In genomic region chr1:32948905-32949304, GRCh38 we compare ENCODE assay signal across 11 cellular contexts. TPM values are rescaled to one million over a fixed set of nuclear protein-coding genes. Genes with fewer than 3 reads are reported as not detected.
DNase-seq lines count a peak whose midpoint lies in the region; ATAC-seq and TF ChIP-seq lines count a peak whose summit lies in the region.
"Had no signal": no experiment of that assay in that cellular context is flagged by ENCODE, and none has a peak within 500 bp of the region (broad histone marks: within the 10 kb centered on the region; RNA-seq: fewer than 3 reads in every experiment).

No MANE protein-coding gene starts in this region.

- no peaks in the 10 kb centered on the region for H3K9me2 ChIP-seq in hepatocyte (replicated peaks; ENCODE audit: insufficient read depth)

- 41% methylated on average over 1 of the region's 1 CpG for WGBS in hepatocyte (ENCODE audit: low lambda C conversion rate, missing lambda C conversion rate)

- H3K27me3 Mint-ChIP-seq in Calu3 (ENCODE audit: unreplicated experiment) = no peaks in the 10 kb centered on the region
- H3K27me3 Mint-ChIP-seq in activated T-helper 1 cell treated with anti-CD3 and anti-CD28 coated beads, Interleukin-12 subunit alpha, Interleukin-12 subunit beta, Interleukin-2, Interleukin-4 antibody, amounts not matched to agents 30 ng/mL and 10 ng/mL and 1 ng/mL, durations not matched to agents 14 hours and 24 hours and 36 hours (ENCODE audit: insufficient read depth) = no peaks in the 10 kb centered on the region

- H3K9ac ChIP-seq in rectal smooth muscle tissue (ENCODE audit: low read length) = no peak overlapping the region

- H3K27me3 ChIP-seq in hepatocyte = no peaks in the 10 kb centered on the region
- H3K27me3 ChIP-seq in rectal smooth muscle tissue (ENCODE audit: control insufficient read depth, insufficient read depth, low read length) = no peaks in the 10 kb centered on the region
- H3K27me3 ChIP-seq in WERI-Rb-1 (ENCODE audit: insufficient read depth, low read depth, severe bottlenecking) = no peaks in the 10 kb centered on the region

- no peak overlapping the region for H3K4me3 ChIP-seq in hepatocyte
- no peak overlapping the region for H3K4me3 ChIP-seq in rectal smooth muscle tissue (ENCODE audit: low read length)
- no peak overlapping the region for H3K4me3 ChIP-seq in WERI-Rb-1 (ENCODE audit: low read depth, low read length)

- peak overlapping the region; percentile 26 for H3K4me3 Mint-ChIP-seq in Calu3 (ENCODE audit: low read depth, unreplicated experiment)
- H3K4me3 Mint-ChIP-seq in activated T-helper 1 cell treated with anti-CD3 and anti-CD28 coated beads, Interleukin-12 subunit alpha, Interleukin-12 subunit beta, Interleukin-2, Interleukin-4 antibody, amounts not matched to agents 30 ng/mL and 10 ng/mL and 1 ng/mL, durations not matched to agents 14 hours and 24 hours and 36 hours = no peak overlapping the region

- CTCF ChIA-PET in Calu3 (lab: Charles Lee) = interaction anchor here (0.5 to 1.4 kb wide), 8 partner anchors 9 to 152 kb away, joined by 3 to 7 read pairs (median 3); partner anchors contain the start of gene RNF19B

- no peaks in the 10 kb centered on the region for H3K9me3 ChIP-seq in hepatocyte (ENCODE audit: low read depth)
- no peaks in the 10 kb centered on the region for H3K9me3 ChIP-seq in WERI-Rb-1 (ENCODE audit: severe bottlenecking)

- H4K20me1 ChIP-seq in hepatocyte (ENCODE audit: insufficient read depth, poor library complexity, severe bottlenecking) = no peaks in the 10 kb centered on the region

- H3K9me3 Mint-ChIP-seq in Calu3 (ENCODE audit: low read depth, unreplicated experiment) = no peaks in the 10 kb centered on the region
- H3K9me3 Mint-ChIP-seq in activated T-helper 1 cell treated with anti-CD3 and anti-CD28 coated beads, Interleukin-12 subunit alpha, Interleukin-12 subunit beta, Interleukin-2, Interleukin-4 antibody, amounts not matched to agents 30 ng/mL and 10 ng/mL and 1 ng/mL, durations not matched to agents 14 hours and 24 hours and 36 hours = no peaks in the 10 kb centered on the region
- no peaks in the 10 kb centered on the region for H3K9me3 Mint-ChIP-seq in activated naive CD4-positive, alpha-beta T cell treated with anti-CD3 and anti-CD28 coated beads, Interleukin-2, amount 50 U/mL, for 72 hours

- BruUV-seq in Calu3 (replicated peaks; lab: Mats Ljungman, UMichigan) = no TSS peak

- H3K27ac ChIP-seq in hepatocyte (peak overlapping the region; percentile 89), rectal smooth muscle tissue (ENCODE audit: low read depth, low read length) (peak overlapping the region; percentile 44), WERI-Rb-1 (no peak overlapping the region)

- H3K4me1 Mint-ChIP-seq in Calu3 (ENCODE audit: low read depth, unreplicated experiment) = peaks cover 34% of the 10 kb centered on the region
- H3K4me1 Mint-ChIP-seq in activated T-helper 1 cell treated with anti-CD3 and anti-CD28 coated beads, Interleukin-12 subunit alpha, Interleukin-12 subunit beta, Interleukin-2, Interleukin-4 antibody, amounts not matched to agents 30 ng/mL and 10 ng/mL and 1 ng/mL, durations not matched to agents 14 hours and 24 hours and 36 hours (ENCODE audit: low read depth) = peaks cover 43% of the 10 kb centered on the region

- no peak for ATAC-seq in activated naive CD4-positive, alpha-beta T cell treated with anti-CD3 and anti-CD28 coated beads, Interleukin-2, amount 50 U/mL, for 72 hours

- H3K27ac Mint-ChIP-seq in Calu3 (ENCODE audit: unreplicated experiment) = peak overlapping the region; percentile 84
- peak overlapping the region; percentile 67 for H3K27ac Mint-ChIP-seq in activated T-helper 1 cell treated with anti-CD3 and anti-CD28 coated beads, Interleukin-12 subunit alpha, Interleukin-12 subunit beta, Interleukin-2, Interleukin-4 antibody, amounts not matched to agents 30 ng/mL and 10 ng/mL and 1 ng/mL, durations not matched to agents 14 hours and 24 hours and 36 hours
- H3K27ac Mint-ChIP-seq in activated naive CD4-positive, alpha-beta T cell treated with anti-CD3 and anti-CD28 coated beads, Interleukin-2, amount 50 U/mL, for 72 hours = no peak overlapping the region

- intact Hi-C loops in Calu3 (cut with micrococcal nuclease; ENCODE audit: unreplicated experiment) = no loop called here
- intact Hi-C loops in activated T-helper 1 cell treated with anti-CD3 and anti-CD28 coated beads, Interleukin-12 subunit alpha, Interleukin-12 subunit beta, Interleukin-2, Interleukin-4 antibody, amounts not matched to agents 30 ng/mL and 10 ng/mL and 1 ng/mL, durations not matched to agents 14 hours and 24 hours and 36 hours (cut with micrococcal nuclease) = no loop called here

- H3K79me2 ChIP-seq in hepatocyte = peaks cover 45% of the 10 kb centered on the region

- H3K36me3 Mint-ChIP-seq in Calu3 (ENCODE audit: insufficient read depth, unreplicated experiment) = peaks cover 19% of the 10 kb centered on the region
- H3K36me3 Mint-ChIP-seq in activated T-helper 1 cell treated with anti-CD3 and anti-CD28 coated beads, Interleukin-12 subunit alpha, Interleukin-12 subunit beta, Interleukin-2, Interleukin-4 antibody, amounts not matched to agents 30 ng/mL and 10 ng/mL and 1 ng/mL, durations not matched to agents 14 hours and 24 hours and 36 hours (ENCODE audit: low read depth) = peaks cover 51% of the 10 kb centered on the region
- peaks cover 0 to 12% of the 10 kb centered on the region in 2 donors for H3K36me3 Mint-ChIP-seq in activated naive CD4-positive, alpha-beta T cell treated with anti-CD3 and anti-CD28 coated beads, Interleukin-2, amount 50 U/mL, for 72 hours

- H3K4me1 ChIP-seq in hepatocyte (ENCODE audit: insufficient read depth) = peaks cover 32% of the 10 kb centered on the region
- H3K4me1 ChIP-seq in rectal smooth muscle tissue (ENCODE audit: control insufficient read depth, insufficient read depth, low read length) = peaks cover 19% of the 10 kb centered on the region

- no peak for DNase-seq in Calu3
- no peak for DNase-seq in activated T-helper 1 cell treated with anti-CD3 and anti-CD28 coated beads, Interleukin-12 subunit alpha, Interleukin-12 subunit beta, Interleukin-2, Interleukin-4 antibody, amounts not matched to agents 30 ng/mL and 10 ng/mL and 1 ng/mL, durations not matched to agents 14 hours and 24 hours and 36 hours (ENCODE audit: low spot score)
- peak; percentile 36 for DNase-seq in hepatocyte (ENCODE audit: low spot score)
- no peak for DNase-seq in stimulated activated CD4-positive, alpha-beta T cell treated with anti-CD3 and anti-CD28 coated beads, Interleukin-2, amount 100 ng/mL, for 48 hours
- DNase-seq in WERI-Rb-1 = no peak
- DNase-seq in NCI-H510A (lab: John Stamatoyannopoulos, UW) = no peak
- DNase-seq in activated naive CD4-positive, alpha-beta T cell treated with anti-CD3 and anti-CD28 coated beads, Interleukin-2, amount 50 U/mL, for 72 hours (ENCODE audit: low spot score in 2 of 2) = no peak
- DNase-seq: H7, NCI-H69, SIG-M5 had no signal

- H3K4me2 ChIP-seq in hepatocyte = peak overlapping the region; percentile 49

- no peak overlapping the region for H2AFZ ChIP-seq in hepatocyte

- no peak for TF ChIP-seq CTCF in Calu3 (IDR thresholded peaks at IDR 0.05; ENCODE audit: unreplicated experiment)
- no peak for TF ChIP-seq CTCF in hepatocyte (IDR thresholded peaks at IDR 0.05; ENCODE audit: poor library complexity)
- TF ChIP-seq CTCF in WERI-Rb-1 (IDR thresholded peaks at IDR 0.05; ENCODE audit: low read depth, low read length) = no peak

- H3K36me3 ChIP-seq in hepatocyte (replicated peaks; ENCODE audit: insufficient read depth, low read depth) (no peaks in the 10 kb centered on the region), rectal smooth muscle tissue (ENCODE audit: control insufficient read depth, insufficient read depth, low read length) (peaks cover 15% of the 10 kb centered on the region), WERI-Rb-1 (peaks cover 42% of the 10 kb centered on the region)

RNA-seq across cellular contexts. Expression of gene RNF19B, which starts 15.7 kb away (rescaled TPM):
- total RNA-seq in Calu3 (2022) = 21.5 and 23.2 TPM in 2 replicates
- 52.1 and 56.5 TPM in 2 replicates for total RNA-seq in activated T-helper 1 cell treated with anti-CD3 and anti-CD28 coated beads, Interleukin-12 subunit alpha, Interleukin-12 subunit beta, Interleukin-2, Interleukin-4 antibody, amounts not matched to agents 30 ng/mL and 10 ng/mL and 1 ng/mL, durations not matched to agents 14 hours and 24 hours and 36 hours
- 16.1 and 21.3 TPM in 2 replicates for total RNA-seq in hepatocyte
- polyA plus RNA-seq in hepatocyte = 11.5 and 15.5 TPM in 2 replicates
- 10 to 100 TPM; 11.5 to 31.6 TPM for total RNA-seq in activated naive CD4-positive, alpha-beta T cell treated with anti-CD3 and anti-CD28 coated beads, Interleukin-2, amount 50 U/mL, for 72 hours

RNA-seq across cellular contexts. Expression of gene TMEM54, which starts 47.7 kb away (rescaled TPM):
- total RNA-seq in Calu3 (2022) = 95.9 and 117 TPM in 2 replicates
- total RNA-seq in activated T-helper 1 cell treated with anti-CD3 and anti-CD28 coated beads, Interleukin-12 subunit alpha, Interleukin-12 subunit beta, Interleukin-2, Interleukin-4 antibody, amounts not matched to agents 30 ng/mL and 10 ng/mL and 1 ng/mL, durations not matched to agents 14 hours and 24 hours and 36 hours = 0.78 and 1.0 TPM in 2 replicates
- total RNA-seq in hepatocyte = 24.8 and 33.5 TPM in 2 replicates
- 52.6 and 64.7 TPM in 2 replicates for polyA plus RNA-seq in hepatocyte
- 1 to 10 TPM in 1 of 2 donors, not detected in 1; 1.6 TPM for total RNA-seq in activated naive CD4-positive, alpha-beta T cell treated with anti-CD3 and anti-CD28 coated beads, Interleukin-2, amount 50 U/mL, for 72 hours

Comparison
In these comparisons a context has a peak if more than half of its experiments do, and no peak if none do; other contexts are left out.
1. H3K27ac Mint-ChIP-seq: peak in Calu3 (single experiment) and activated T-helper 1 cell treated with anti-CD3 and anti-CD28 coated beads, Interleukin-12 subunit alpha, Interleukin-12 subunit beta, Interleukin-2, Interleukin-4 antibody, amounts not matched to agents 30 ng/mL and 10 ng/mL and 1 ng/mL, durations not matched to agents 14 hours and 24 hours and 36 hours (single experiment); none in activated naive CD4-positive, alpha-beta T cell treated with anti-CD3 and anti-CD28 coated beads, Interleukin-2, amount 50 U/mL, for 72 hours (0 of 2).
2. RNA of gene TMEM54, which starts 47.7 kb away (total RNA-seq): 95.9 to 117 TPM in Calu3 and 24.8 to 33.5 TPM in hepatocyte; 1.6 TPM in activated naive CD4-positive, alpha-beta T cell treated with anti-CD3 and anti-CD28 coated beads, Interleukin-2, amount 50 U/mL, for 72 hours and 0.78 to 1.0 TPM in activated T-helper 1 cell treated with anti-CD3 and anti-CD28 coated beads, Interleukin-12 subunit alpha, Interleukin-12 subunit beta, Interleukin-2, Interleukin-4 antibody, amounts not matched to agents 30 ng/mL and 10 ng/mL and 1 ng/mL, durations not matched to agents 14 hours and 24 hours and 36 hours; every median in the first group is over 10 times any median in the second.